ENCODE assay signal across 6 cellular contexts in genomic region chr17:8189041-8189710, GRCh38. TPM values are rescaled to one million over a fixed set of nuclear protein-coding genes. Genes with fewer than 3 reads are reported as not detected.
DNase-seq lines count a peak whose midpoint lies in the region; ATAC-seq and TF ChIP-seq lines count a peak whose summit lies in the region.

No MANE protein-coding gene starts in this region.

- peaks cover 3% of the 10 kb centered on the region for H3K27me3 Mint-ChIP-seq in neural crest cell (ENCODE audit: low read depth)

- no peak overlapping the region for H3K27ac Mint-ChIP-seq in neural crest cell (ENCODE audit: unreplicated experiment)

- H3K36me3 Mint-ChIP-seq in neural crest cell (ENCODE audit: low read depth) = no peaks in the 10 kb centered on the region

- in situ Hi-C loops in brain microvascular endothelial cell (cut with HindIII; ENCODE audit: low pct_ligation_motif_present, low sequenced_read_pairs) = no loop called here

- DNase-seq in Jurkat, Clone E6-1 (ENCODE audit: low read depth, low spot score) = no peak
- DNase-seq in brain microvascular endothelial cell (peak; percentile 5), neural crest cell (ENCODE audit: low read depth, low spot score) (no peak), AG08395 (ENCODE audit: low spot score) (no peak), GDM1 (lab: John Stamatoyannopoulos, UW) (no peak)

- peak overlapping the region; percentile 71 for H3K4me3 ChIP-seq in Jurkat, Clone E6-1 (ENCODE audit: low read length)
- peak overlapping the region; percentile 77 for H3K4me3 ChIP-seq in brain microvascular endothelial cell (ENCODE audit: low read depth, low read length)

- peaks cover 15% of the 10 kb centered on the region for H3K4me1 Mint-ChIP-seq in neural crest cell

- no peak for ATAC-seq in HG02840 (IDR thresholded peaks at IDR 0.05; ENCODE audit: low FRiP score, unreplicated experiment)

- no peaks in the 10 kb centered on the region for H3K9me3 Mint-ChIP-seq in neural crest cell

- no peak for TF ChIP-seq CTCF in brain microvascular endothelial cell (IDR thresholded peaks at IDR 0.05; ENCODE audit: low read depth, low read length, missing control alignments)
- no peak for TF ChIP-seq CTCF in neural crest cell (conservative IDR thresholded peaks at IDR 0.05)

- peak overlapping the region; percentile 67 for H3K27ac ChIP-seq in brain microvascular endothelial cell

- H3K27me3 ChIP-seq in brain microvascular endothelial cell (replicated peaks) = no peaks in the 10 kb centered on the region

- no peaks in the 10 kb centered on the region for H3K36me3 ChIP-seq in brain microvascular endothelial cell (replicated peaks)

- peak overlapping the region; percentile 90 for H3K4me3 Mint-ChIP-seq in neural crest cell

RNA-seq across cellular contexts. Expression of gene BORCS6, which starts 0.8 kb away (rescaled TPM):
- 7.1 TPM for polyA plus RNA-seq in Jurkat, Clone E6-1 (2012; ENCODE audit: insufficient read depth, insufficient read length)
- 5.5 and 5.6 TPM in 2 replicates for total RNA-seq in neural crest cell

RNA-seq across cellular contexts. Expression of gene TMEM107, which starts 13.0 kb away (rescaled TPM):
- 16.5 TPM for polyA plus RNA-seq in Jurkat, Clone E6-1 (2012; ENCODE audit: insufficient read depth, insufficient read length)
- 41.4 and 45.7 TPM in 2 replicates for total RNA-seq in neural crest cell

RNA-seq across cellular contexts. Expression of gene AURKB, which starts 21.2 kb away (rescaled TPM):
- 216 TPM for polyA plus RNA-seq in Jurkat, Clone E6-1 (2012; ENCODE audit: insufficient read depth, insufficient read length)
- total RNA-seq in neural crest cell = 176 and 186 TPM in 2 replicates

RNA-seq across cellular contexts. Expression of gene VAMP2, which starts 26.4 kb away (rescaled TPM):
- polyA plus RNA-seq in Jurkat, Clone E6-1 (2012; ENCODE audit: insufficient read depth, insufficient read length) = 42.6 TPM
- total RNA-seq in neural crest cell = 47.2 and 49.7 TPM in 2 replicates

RNA-seq across cellular contexts. Expression of gene PER1, which starts 37.0 kb away (rescaled TPM):
- 27.8 TPM for polyA plus RNA-seq in Jurkat, Clone E6-1 (2012; ENCODE audit: insufficient read depth, insufficient read length)
- 38.3 and 51.6 TPM in 2 replicates for total RNA-seq in neural crest cell
